ENCODE assay signal across 8 cellular contexts in genomic region chr6:26553739-26554668, GRCh38. TPM values are rescaled to one million over a fixed set of nuclear protein-coding genes. Genes with fewer than 3 reads are reported as not detected.
DNase-seq lines count a peak whose midpoint lies in the region; ATAC-seq and TF ChIP-seq lines count a peak whose summit lies in the region.

No MANE protein-coding gene starts in this region.

- H3K9me3 Mint-ChIP-seq in CD4-positive, alpha-beta T cell = no peaks in the 10 kb centered on the region
- H3K9me3 Mint-ChIP-seq in activated T-helper 2 cell treated with anti-CD3 and anti-CD28 coated beads, Interferon-gamma antibody, Interleukin-2, Interleukin-4, amounts not matched to agents 10 μg/mL and 5 μg/mL and 100 μg/mL, durations not matched to agents 14 hours and 24 hours and 36 hours = no peaks in the 10 kb centered on the region

- TF ChIP-seq CTCF in CD4-positive, alpha-beta T cell (IDR thresholded peaks at IDR 0.05) = no peak
- TF ChIP-seq CTCF in foreskin fibroblast (IDR thresholded peaks at IDR 0.05; ENCODE audit: low read depth, low read length) (no peak), neutrophil (IDR thresholded peaks at IDR 0.05) (no peak), suprapubic skin (IDR thresholded peaks at IDR 0.05) (no peak)

- intact Hi-C loops in CD4-positive, alpha-beta T cell (cut with DNase I, micrococcal nuclease) = loop anchor here (1.0 to 5.0 kb wide), 8 partner anchors 14 to 382 kb away; partner anchors contain the start of gene HMGN4 (in 1 of the 2)
- intact Hi-C loops in activated T-helper 2 cell treated with anti-CD3 and anti-CD28 coated beads, Interferon-gamma antibody, Interleukin-2, Interleukin-4, amounts not matched to agents 10 μg/mL and 5 μg/mL and 100 μg/mL, durations not matched to agents 14 hours and 24 hours and 36 hours (cut with micrococcal nuclease) = loop anchor here (1.0 to 2.0 kb wide), 8 partner anchors 14 to 241 kb away; no protein-coding TSS in a partner anchor

- H3K4me3 ChIP-seq in foreskin fibroblast (ENCODE audit: low read depth in 1 of 2, low read length in 2 of 2) (peak overlapping the region; percentile 55 to 61), neutrophil (ENCODE audit: low read depth in 1 of 2, low read length in 1 of 2) (peak overlapping the region; percentile 22 to 38), suprapubic skin (peak overlapping the region; percentile 41)

- no peak overlapping the region for H3K27ac ChIP-seq in CD4-positive, alpha-beta T cell (ENCODE audit: low read depth, low read length)
- H3K27ac ChIP-seq in neutrophil (no peak overlapping the region), suprapubic skin (peak overlapping the region; percentile 28)

- peak; percentile 30 for ATAC-seq in CD4-positive, alpha-beta T cell (ENCODE audit: poor library complexity)
- peak; percentile 33 for ATAC-seq in GM21423 (IDR thresholded peaks at IDR 0.05; ENCODE audit: unreplicated experiment)

- H3K36me3 Mint-ChIP-seq in CD4-positive, alpha-beta T cell (ENCODE audit: low read depth) = peaks cover 10% of the 10 kb centered on the region
- H3K36me3 Mint-ChIP-seq in activated T-helper 2 cell treated with anti-CD3 and anti-CD28 coated beads, Interferon-gamma antibody, Interleukin-2, Interleukin-4, amounts not matched to agents 10 μg/mL and 5 μg/mL and 100 μg/mL, durations not matched to agents 14 hours and 24 hours and 36 hours (ENCODE audit: low read depth) = no peaks in the 10 kb centered on the region

- no peak for TF ChIP-seq POLR2A in suprapubic skin (IDR thresholded peaks at IDR 0.05)

- H3K27me3 Mint-ChIP-seq in CD4-positive, alpha-beta T cell = peaks cover 8% of the 10 kb centered on the region
- H3K27me3 Mint-ChIP-seq in activated T-helper 2 cell treated with anti-CD3 and anti-CD28 coated beads, Interferon-gamma antibody, Interleukin-2, Interleukin-4, amounts not matched to agents 10 μg/mL and 5 μg/mL and 100 μg/mL, durations not matched to agents 14 hours and 24 hours and 36 hours (ENCODE audit: low read depth) = no peaks in the 10 kb centered on the region

- CTCF ChIA-PET in CD4-positive, alpha-beta T cell (lab: Charles Lee) = interaction anchor here (0.6 to 1.7 kb wide), 7 partner anchors 9 to 42 kb away, joined by 3 to 6 read pairs (median 4); partner anchors contain the start of gene HMGN4

- H3K36me3 ChIP-seq in neutrophil (no peaks in the 10 kb centered on the region), suprapubic skin (no peaks in the 10 kb centered on the region)

- POLR2A ChIA-PET in CD4-positive, alpha-beta T cell (lab: Charles Lee) = interaction anchor here (0.7 to 7.2 kb wide), 33 partner anchors 9 to 1318 kb away, joined by 3 to 113 read pairs (median 3); partner anchors contain the start of genes BTN2A2 and HMGN4

- H3K27me3 ChIP-seq in CD4-positive, alpha-beta T cell (ENCODE audit: control insufficient read depth, insufficient read depth, low read length) = no peaks in the 10 kb centered on the region
- H3K27me3 ChIP-seq in neutrophil (peaks cover 52% of the 10 kb centered on the region), suprapubic skin (no peaks in the 10 kb centered on the region)

- H3K4me1 ChIP-seq in neutrophil (ENCODE audit: control insufficient read depth in 1 of 2, insufficient read depth in 1 of 2, low read depth in 1 of 2, low read length in 1 of 2) (peaks cover 35 to 36% of the 10 kb centered on the region in 2 experiments), suprapubic skin (peaks cover 32% of the 10 kb centered on the region)

- peak; percentile 51 to 75 (median 61) for DNase-seq in CD4-positive, alpha-beta T cell
- DNase-seq in LHCN-M2 (ENCODE audit: low read depth) (peak; percentile 88), RPMI7951 (ENCODE audit: low read depth) (peak; percentile 99), foreskin fibroblast (peak; percentile 90 to 94), suprapubic skin (ENCODE audit: low spot score in 2 of 2) (peak in 1 of 2 donors; percentile 89)
- peak; percentile 78 for DNase-seq in activated T-helper 2 cell treated with anti-CD3 and anti-CD28 coated beads, Interferon-gamma antibody, Interleukin-2, Interleukin-4, amounts not matched to agents 10 μg/mL and 5 μg/mL and 100 μg/mL, durations not matched to agents 14 hours and 24 hours and 36 hours (ENCODE audit: low spot score)

- no peak overlapping the region for H3K4me3 Mint-ChIP-seq in CD4-positive, alpha-beta T cell
- no peak overlapping the region for H3K4me3 Mint-ChIP-seq in activated T-helper 2 cell treated with anti-CD3 and anti-CD28 coated beads, Interferon-gamma antibody, Interleukin-2, Interleukin-4, amounts not matched to agents 10 μg/mL and 5 μg/mL and 100 μg/mL, durations not matched to agents 14 hours and 24 hours and 36 hours (ENCODE audit: low read depth)

- peaks cover 25% of the 10 kb centered on the region for H3K4me1 Mint-ChIP-seq in CD4-positive, alpha-beta T cell (ENCODE audit: low read depth)
- H3K4me1 Mint-ChIP-seq in activated T-helper 2 cell treated with anti-CD3 and anti-CD28 coated beads, Interferon-gamma antibody, Interleukin-2, Interleukin-4, amounts not matched to agents 10 μg/mL and 5 μg/mL and 100 μg/mL, durations not matched to agents 14 hours and 24 hours and 36 hours (ENCODE audit: low read depth) = peaks cover 24% of the 10 kb centered on the region

- no peaks in the 10 kb centered on the region for H3K9me3 ChIP-seq in CD4-positive, alpha-beta T cell (ENCODE audit: control insufficient read depth, low read length)
- H3K9me3 ChIP-seq in neutrophil = no peaks in the 10 kb centered on the region
- H3K9me3 ChIP-seq in suprapubic skin = no peaks in the 10 kb centered on the region

- TF ChIP-seq EP300 in suprapubic skin (IDR thresholded peaks at IDR 0.05) = no peak

- H3K27ac Mint-ChIP-seq in CD4-positive, alpha-beta T cell = no peak overlapping the region
- peak overlapping the region; percentile 87 for H3K27ac Mint-ChIP-seq in activated T-helper 2 cell treated with anti-CD3 and anti-CD28 coated beads, Interferon-gamma antibody, Interleukin-2, Interleukin-4, amounts not matched to agents 10 μg/mL and 5 μg/mL and 100 μg/mL, durations not matched to agents 14 hours and 24 hours and 36 hours

- 2% methylated on average over 19 of the region's 19 CpGs for WGBS in suprapubic skin

RNA-seq across cellular contexts. Expression of gene HMGN4, which starts 15.8 kb away (rescaled TPM):
- total RNA-seq in CD4-positive, alpha-beta T cell = 10 to 100 TPM; 22.7 to 24.8 TPM
- total RNA-seq in LHCN-M2 (2014; rRNA removed) (72.8 and 96.6 TPM in 2 replicates), suprapubic skin (10 to 100 TPM; 25.2 to 48.5 (median 34.5) TPM)
- polyA plus RNA-seq in LHCN-M2 (2012) = 31.7 TPM
- total RNA-seq in RPMI7951 (2014; rRNA removed; shearing (Covaris generic)) = 130 and 164 TPM in 2 replicates
- total RNA-seq in activated T-helper 2 cell treated with anti-CD3 and anti-CD28 coated beads, Interferon-gamma antibody, Interleukin-2, Interleukin-4, amounts not matched to agents 10 μg/mL and 5 μg/mL and 100 μg/mL, durations not matched to agents 14 hours and 24 hours and 36 hours = 92.2 and 99.4 TPM in 2 replicates

RNA-seq across cellular contexts. Expression of gene ABT1, which starts 42.7 kb away (rescaled TPM):
- 10 to 100 TPM; 39.8 to 40.4 TPM for total RNA-seq in CD4-positive, alpha-beta T cell
- 16.7 and 20.6 TPM in 2 replicates for total RNA-seq in LHCN-M2 (2014; rRNA removed)
- 12.2 TPM for polyA plus RNA-seq in LHCN-M2 (2012)
- 16.2 and 20.6 TPM in 2 replicates for total RNA-seq in RPMI7951 (2014; rRNA removed; shearing (Covaris generic))
- 28.2 and 29.9 TPM in 2 replicates for total RNA-seq in activated T-helper 2 cell treated with anti-CD3 and anti-CD28 coated beads, Interferon-gamma antibody, Interleukin-2, Interleukin-4, amounts not matched to agents 10 μg/mL and 5 μg/mL and 100 μg/mL, durations not matched to agents 14 hours and 24 hours and 36 hours
- 10 to 100 TPM; 17.4 to 30.0 (median 21.1) TPM for total RNA-seq in suprapubic skin

RNA-seq across cellular contexts. Expression of gene BTN1A1, which starts 53.9 kb away (rescaled TPM):
- not detected for total RNA-seq in CD4-positive, alpha-beta T cell
- total RNA-seq in LHCN-M2 (2014; rRNA removed) = not detected in 2 replicates
- polyA plus RNA-seq in LHCN-M2 (2012) = not detected
- total RNA-seq in RPMI7951 (2014; rRNA removed; shearing (Covaris generic)) = not detected in 2 replicates
- not detected in 2 replicates for total RNA-seq in activated T-helper 2 cell treated with anti-CD3 and anti-CD28 coated beads, Interferon-gamma antibody, Interleukin-2, Interleukin-4, amounts not matched to agents 10 μg/mL and 5 μg/mL and 100 μg/mL, durations not matched to agents 14 hours and 24 hours and 36 hours
- not detected for total RNA-seq in suprapubic skin
